8 cellular contexts compared by ENCODE assay signal in the genomic region with DNA sequence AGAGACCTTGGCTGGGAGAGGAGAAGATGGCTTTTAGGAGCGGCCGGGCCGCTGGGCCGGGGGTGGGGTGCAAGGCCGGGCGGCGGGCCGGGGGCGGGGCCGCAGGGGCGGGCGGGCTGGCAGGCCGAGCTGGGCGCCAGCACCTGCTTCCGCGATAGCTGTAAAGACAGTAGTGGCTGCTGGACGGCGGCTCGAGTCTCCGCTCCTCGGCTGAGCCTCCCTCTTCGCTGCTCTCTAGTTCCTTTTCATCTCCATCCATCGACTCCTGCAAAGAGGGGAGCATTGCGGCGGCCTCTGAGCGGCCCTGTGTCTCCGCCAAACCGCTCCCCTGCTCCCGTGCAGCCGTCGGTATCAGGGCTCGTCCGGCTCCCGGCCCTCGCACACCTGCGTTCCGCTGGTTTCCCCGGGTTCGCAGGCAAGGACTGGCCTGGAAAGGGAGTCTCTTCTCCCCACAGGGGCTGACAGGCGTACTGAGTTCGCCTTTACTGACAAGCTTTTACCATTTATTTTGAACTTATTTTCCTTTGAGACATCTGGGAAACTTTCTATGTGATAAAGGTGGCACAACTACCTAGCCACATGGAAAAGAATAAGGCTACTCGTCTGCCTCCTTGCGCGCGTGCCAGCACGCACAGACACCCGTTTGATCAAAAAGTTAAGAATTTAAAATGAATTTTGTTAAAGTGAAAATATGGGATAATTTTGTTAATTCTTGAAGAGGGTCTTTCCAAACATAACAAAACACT. TPM values are rescaled to one million over a fixed set of nuclear protein-coding genes. Genes with fewer than 3 reads are reported as not detected.
DNase-seq lines count a peak whose midpoint lies in the region; ATAC-seq and TF ChIP-seq lines count a peak whose summit lies in the region.

TSS of gene C17orf75 (minus strand) at position 317 of the 746 bp plus-strand sequence. CDS start at position 283, 34 bp downstream.

- H3K27ac Mint-ChIP-seq in activated CD8-positive, alpha-beta T cell treated with anti-CD3 and anti-CD28 coated beads for 36 hours: peak within 1 kb of the TSS; percentile 95

- peak; percentile 80 for DNase-seq in AG08396 (ENCODE audit: low spot score)
- DNase-seq in NCI-H82 (lab: John Stamatoyannopoulos, UW): peak; percentile 89
- peak; percentile 86 for DNase-seq in activated CD8-positive, alpha-beta T cell treated with anti-CD3 and anti-CD28 coated beads for 36 hours
- peak; percentile 89 for DNase-seq in ecto neural progenitor cell (ENCODE audit: low spot score)
- DNase-seq in lower lobe of right lung: peak; percentile 86
- peak; percentile 37 to 74 (median 62) for DNase-seq in stimulated activated CD4-positive, alpha-beta T cell treated with anti-CD3 and anti-CD28 coated beads, TNF-alpha, amount 100 ng/mL, for 1 hour (ENCODE audit: low read depth in 3 of 3, low spot score in 1 of 3)

- POLR2A ChIA-PET in activated CD8-positive, alpha-beta T cell treated with anti-CD3 and anti-CD28 coated beads for 36 hours (lab: Charles Lee): interaction anchor here (0.7 to 2.4 kb wide), 5 partner anchors 9 to 102 kb away, joined by 4 to 18 read pairs (median 6); partner anchors contain the start of genes PSMD11 and ZNF207

- peak within 1 kb of the TSS; percentile 80 for H3K4me3 ChIP-seq in lower lobe of right lung

- H3K9me3 ChIP-seq in lower lobe of right lung: no peaks in the 10 kb centered on the region

- CTCF ChIA-PET in activated CD8-positive, alpha-beta T cell treated with anti-CD3 and anti-CD28 coated beads for 36 hours (lab: Charles Lee): interaction anchor here (1.3 to 1.7 kb wide), 4 partner anchors 10 to 102 kb away, joined by 3 to 4 read pairs (median 4); partner anchors contain the start of gene PSMD11

- peak; percentile 89 for ATAC-seq in GM18909 (IDR thresholded peaks at IDR 0.05; ENCODE audit: poor library complexity, unreplicated experiment)
- peak; percentile 89 for ATAC-seq in HG03342 (IDR thresholded peaks at IDR 0.05; ENCODE audit: unreplicated experiment)
- peak; percentile 94 for ATAC-seq in activated CD8-positive, alpha-beta T cell treated with anti-CD3 and anti-CD28 coated beads for 36 hours
- peak; percentile 94 to 97 for ATAC-seq in lower lobe of right lung

- peaks cover 27% of the 10 kb centered on the region for H3K36me3 ChIP-seq in lower lobe of right lung

- TF ChIP-seq CTCF in activated CD8-positive, alpha-beta T cell treated with anti-CD3 and anti-CD28 coated beads for 36 hours (IDR thresholded peaks at IDR 0.05): no peak
- TF ChIP-seq CTCF in lower lobe of right lung (IDR thresholded peaks at IDR 0.05): no peak

- H3K4me3 Mint-ChIP-seq in activated CD8-positive, alpha-beta T cell treated with anti-CD3 and anti-CD28 coated beads for 36 hours: peak within 1 kb of the TSS; percentile 88

- H3K4me1 ChIP-seq in lower lobe of right lung: peaks cover 14% of the 10 kb centered on the region

- H3K4me1 Mint-ChIP-seq in activated CD8-positive, alpha-beta T cell treated with anti-CD3 and anti-CD28 coated beads for 36 hours (ENCODE audit: low read depth): peaks cover 16% of the 10 kb centered on the region

- H3K9me3 Mint-ChIP-seq in activated CD8-positive, alpha-beta T cell treated with anti-CD3 and anti-CD28 coated beads for 36 hours: no peaks in the 10 kb centered on the region

- intact Hi-C loops in activated CD8-positive, alpha-beta T cell treated with anti-CD3 and anti-CD28 coated beads for 36 hours (cut with micrococcal nuclease): no loop called here
- intact Hi-C loops in lower lobe of right lung (cut with DNase I): no loop called here

- H3K27me3 ChIP-seq in lower lobe of right lung (ENCODE audit: low read depth): no peaks in the 10 kb centered on the region

- H3K36me3 Mint-ChIP-seq in activated CD8-positive, alpha-beta T cell treated with anti-CD3 and anti-CD28 coated beads for 36 hours (ENCODE audit: low read depth): peaks cover 7% of the 10 kb centered on the region

- no peaks in the 10 kb centered on the region for H3K27me3 Mint-ChIP-seq in activated CD8-positive, alpha-beta T cell treated with anti-CD3 and anti-CD28 coated beads for 36 hours

- H3K27ac ChIP-seq in lower lobe of right lung: peak within 1 kb of the TSS; percentile 82

RNA-seq across cellular contexts. Expression of gene C17orf75, which starts in this region (rescaled TPM):
- total RNA-seq in activated CD8-positive, alpha-beta T cell treated with anti-CD3 and anti-CD28 coated beads for 36 hours: 10 to 100 TPM; 30.8 to 32.7 TPM
- 11.7 TPM for total RNA-seq in lower lobe of right lung

Comparison
In these comparisons a context has a peak if more than half of its experiments do, and no peak if none do; other contexts are left out.
1. Peak in every context shown above with its lines: DNase-seq, ATAC-seq, H3K4me3 ChIP-seq and H3K27ac ChIP-seq.